ENCODE assay signal across 8 cellular contexts in the genomic region with DNA sequence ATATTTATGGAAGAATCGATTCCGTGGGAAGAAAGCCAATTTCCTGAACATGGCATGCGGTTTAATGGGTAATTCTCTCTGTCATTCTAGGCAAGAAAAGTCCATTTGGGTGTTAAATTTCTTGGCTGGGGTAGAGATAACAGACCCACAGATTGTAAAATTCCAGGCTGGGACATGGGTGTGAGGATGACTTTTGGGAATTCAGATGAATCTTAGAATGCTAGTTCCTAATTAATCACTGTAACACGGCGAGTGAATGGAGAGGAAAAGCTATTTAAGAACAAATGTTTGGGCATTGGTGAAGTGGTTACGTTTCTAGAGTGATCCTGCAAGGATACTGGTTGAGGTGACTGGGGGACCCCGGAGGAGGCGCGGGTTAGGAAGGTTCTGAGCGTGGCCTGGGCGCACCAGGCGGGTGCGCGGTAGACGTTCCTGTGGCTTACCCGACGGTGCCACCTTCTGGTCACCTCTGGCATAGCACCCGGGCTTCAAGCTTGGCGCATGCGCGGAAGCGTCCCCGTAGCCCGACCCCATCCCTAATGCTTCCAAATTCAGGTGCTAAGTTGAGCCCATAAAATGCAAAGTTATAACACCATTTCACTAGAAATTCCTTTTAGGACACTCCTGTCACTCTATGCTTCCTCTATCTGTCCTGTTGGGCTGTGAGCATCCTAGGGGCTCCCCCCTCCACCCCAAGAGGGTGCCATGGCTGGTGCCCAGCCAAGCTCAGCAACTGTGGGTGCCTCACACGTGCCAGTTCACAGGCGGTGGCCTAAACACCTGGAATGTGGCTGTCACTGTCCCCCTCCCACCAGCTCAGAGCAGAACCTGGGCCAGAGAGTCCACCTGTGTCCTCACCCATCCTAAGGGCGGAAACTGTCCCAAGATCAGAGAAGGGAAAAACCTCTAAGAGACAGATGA.
DNase-seq lines count a peak whose midpoint lies in the region; ATAC-seq, FAIRE-seq and TF ChIP-seq lines count a peak whose summit lies in the region.

No MANE protein-coding gene starts in this region.

- no peak overlapping the region for H3K14ac ChIP-seq in H1 (ENCODE audit: insufficient read length)

- no peak for DNase-seq in BJ (ENCODE audit: low read depth)
- DNase-seq in NCI-H82 treated with DMSO at 0.1 percent for 48 hours (lab: John Stamatoyannopoulos, UW; ENCODE audit: unreplicated experiment) = peak; percentile 7
- DNase-seq in activated CD8-positive, alpha-beta T cell treated with anti-CD3 and anti-CD28 coated beads, Interleukin-2, amount 10 ng/mL, durations not matched to agents 7 days and 5 days = peak; percentile 88
- DNase-seq in H1 (ENCODE audit: low read depth in 1 of 2, low spot score in 2 of 2) = peak; percentile 47 to 98
- peak; percentile 78 for DNase-seq in middle frontal gyrus (ENCODE audit: extremely low spot score, low spot score)
- DNase-seq in stimulated activated CD8-positive, alpha-beta memory T cell treated with anti-CD3 and anti-CD28 coated beads, Interleukin-4, amount 100 ng/mL, for 24 hours (ENCODE audit: low read depth) = peak; percentile 77

- no peaks in the 10 kb centered on the region for H3K36me3 ChIP-seq in BJ (ENCODE audit: control insufficient read depth, insufficient read depth, low read length)
- H3K36me3 ChIP-seq in H1 (ENCODE audit: control insufficient read depth in 2 of 4, insufficient read depth in 4 of 4, low read length in 3 of 4) = no peaks in the 10 kb centered on the region

- no peak overlapping the region for H3K4me3 Mint-ChIP-seq in activated CD8-positive, alpha-beta T cell treated with anti-CD3 and anti-CD28 coated beads, Interleukin-2, amount 10 ng/mL, durations not matched to agents 7 days and 5 days

- TF ChIP-seq POLR2A in H1 (IDR thresholded peaks at IDR 0.05; ENCODE audit: control extremely low read depth in 1 of 2, low read depth in 2 of 2, low read length in 2 of 2) = no peak

- 24% methylated on average over 26 of the region's 27 CpGs; no CpG with 5 or more reads in 1 of the 2 experiments for whole genome bisulfite sequencing in H1 (ENCODE audit: extremely low coverage in 1 of 2, insufficient coverage in 1 of 2, insufficient read length in 1 of 2, insufficient replicate concordance in 2 of 2, low coverage in 1 of 2, low lambda C conversion rate in 2 of 2, missing lambda C conversion rate in 1 of 2), 2 experiments

- no peak overlapping the region for H2BK120ac ChIP-seq in H1 (replicated peaks; ENCODE audit: low read depth, low read length)

- no peak overlapping the region for H3K56ac ChIP-seq in H1 (replicated peaks; ENCODE audit: insufficient read length, low read depth, low read length)

- no peaks in the 10 kb centered on the region for H3K79me1 ChIP-seq in H1 (ENCODE audit: low read depth, low read length)

- no peak overlapping the region for H2AK5ac ChIP-seq in H1 (ENCODE audit: low read depth, low read length)

- H3K9me3 Mint-ChIP-seq in activated CD8-positive, alpha-beta T cell treated with anti-CD3 and anti-CD28 coated beads, Interleukin-2, amount 10 ng/mL, durations not matched to agents 7 days and 5 days (ENCODE audit: insufficient read depth) = no peaks in the 10 kb centered on the region

- no peaks in the 10 kb centered on the region for H4K20me1 ChIP-seq in H1 (replicated peaks in 1 of 2; ENCODE audit: control insufficient read depth in 1 of 2, insufficient read depth in 2 of 2, low read length in 2 of 2)

- TF ChIP-seq CTCF in BJ (IDR thresholded peaks at IDR 0.05; ENCODE audit: insufficient read depth, low read depth, low read length) (peak; percentile 98), H1 (IDR thresholded peaks at IDR 0.05; ENCODE audit: control extremely low read depth in 1 of 3, insufficient read depth in 1 of 3, low read depth in 1 of 3, low read length in 3 of 3) (peak; percentile 94 to 98 (median 98))

- peaks cover 0 to 4% (median 0%) of the 10 kb centered on the region in 4 experiments; a peak in 1 of 7 replicates for H3K4me1 ChIP-seq in H1 (replicated peaks in 1 of 4; ENCODE audit: control insufficient read depth in 3 of 4, insufficient read depth in 4 of 4, low read length in 3 of 4)

- H3K9ac ChIP-seq in H1 (replicated peaks in 1 of 4; ENCODE audit: extremely low read depth in 1 of 4, low read depth in 3 of 4, low read length in 3 of 4) = no peak overlapping the region

- H3K4ac ChIP-seq in H1 (replicated peaks; ENCODE audit: insufficient read length, low read depth, low read length) = no peak overlapping the region

- peaks cover 8% of the 10 kb centered on the region for H3K4me1 Mint-ChIP-seq in activated CD8-positive, alpha-beta T cell treated with anti-CD3 and anti-CD28 coated beads, Interleukin-2, amount 10 ng/mL, durations not matched to agents 7 days and 5 days (ENCODE audit: low read depth)

- H3K23ac ChIP-seq in H1 (ENCODE audit: insufficient read length) = no peak overlapping the region

- peak; percentile 89 for ATAC-seq in GM18873 (IDR thresholded peaks at IDR 0.05; ENCODE audit: low FRiP score, unreplicated experiment)
- peak; percentile 66 for ATAC-seq in HG03103 (IDR thresholded peaks at IDR 0.05; ENCODE audit: low read depth, unreplicated experiment)
- peak; percentile 92 for ATAC-seq in activated CD8-positive, alpha-beta T cell treated with anti-CD3 and anti-CD28 coated beads, Interleukin-2, amount 10 ng/mL, durations not matched to agents 7 days and 5 days

- no peaks in the 10 kb centered on the region; the same call in 1 of the 2 replicates for H3K27me3 ChIP-seq in BJ (ENCODE audit: control insufficient read depth, insufficient read depth, low read length)
- no peaks in the 10 kb centered on the region; a peak in 1 of 7 replicates for H3K27me3 ChIP-seq in H1 (replicated peaks in 1 of 4; ENCODE audit: control insufficient read depth in 3 of 4, extremely low read depth in 1 of 4, insufficient read depth in 3 of 4, low read length in 3 of 4)

- no peaks in the 10 kb centered on the region for H3K79me2 ChIP-seq in H1 (ENCODE audit: control insufficient read depth in 1 of 2, insufficient read depth in 2 of 2, low read length in 2 of 2)

- no peaks in the 10 kb centered on the region for H3K27me3 Mint-ChIP-seq in activated CD8-positive, alpha-beta T cell treated with anti-CD3 and anti-CD28 coated beads, Interleukin-2, amount 10 ng/mL, durations not matched to agents 7 days and 5 days (ENCODE audit: low read depth)

- H3K36me3 Mint-ChIP-seq in activated CD8-positive, alpha-beta T cell treated with anti-CD3 and anti-CD28 coated beads, Interleukin-2, amount 10 ng/mL, durations not matched to agents 7 days and 5 days (ENCODE audit: low read depth) = no peaks in the 10 kb centered on the region

- H2BK20ac ChIP-seq in H1 (ENCODE audit: low read length) = no peak overlapping the region

- H3K27ac ChIP-seq in H1 (ENCODE audit: low read depth, low read length) = no peak overlapping the region

- H3K4me3 ChIP-seq in BJ (ENCODE audit: low read depth, low read length) (no peak overlapping the region), H1 (ENCODE audit: extremely low read depth in 1 of 4, insufficient read depth in 2 of 4, low read depth in 3 of 4, low read length in 4 of 4) (no peak overlapping the region; a peak in 1 of 8 replicates)

- H3K23me2 ChIP-seq in H1 (ENCODE audit: low read depth, low read length) = no peaks in the 10 kb centered on the region

- H3K9me3 ChIP-seq in H1 (ENCODE audit: insufficient read depth in 2 of 2, low read depth in 1 of 2, low read length in 1 of 2) = no peaks in the 10 kb centered on the region

- no peak for TF ChIP-seq EP300 in H1 (IDR thresholded peaks at IDR 0.05; ENCODE audit: borderline replicate concordance in 1 of 2, low read depth in 2 of 2, low read length in 2 of 2)

- CTCF ChIA-PET in BJ (lab: Yijun Ruan, JAX) = interaction anchor here (0.5 to 6.2 kb wide), 22 partner anchors 9 to 1139 kb away, joined by 3 to 100 read pairs (median 4); a partner anchor contains a TSS
- CTCF ChIA-PET in activated CD8-positive, alpha-beta T cell treated with anti-CD3 and anti-CD28 coated beads, Interleukin-2, amount 10 ng/mL, durations not matched to agents 7 days and 5 days (lab: Charles Lee) = interaction anchor here (0.5 to 5.0 kb wide), 47 partner anchors 8 to 296 kb away, joined by 3 to 82 read pairs (median 4); a partner anchor contains a TSS
- CTCF ChIA-PET in H1 (lab: Charles Lee; ENCODE audit: partially characterized antibody) = interaction anchor here (0.6 to 6.0 kb wide), 46 partner anchors 9 to 744 kb away, joined by 3 to 83 read pairs (median 4); a partner anchor contains a TSS

- no peak overlapping the region for H2BK15ac ChIP-seq in H1 (ENCODE audit: low read length)

- peak overlapping the region; percentile 72 for H2AFZ ChIP-seq in H1 (ENCODE audit: low read length)

- POLR2A ChIA-PET in BJ (lab: Charles Lee) (no interaction called here), H1 (lab: Charles Lee; ENCODE audit: partially characterized antibody) (interaction anchor here (0.6 kb wide), 1 partner anchor 154 kb away, joined by 3 read pairs; no protein-coding TSS in a partner anchor)
- POLR2A ChIA-PET in activated CD8-positive, alpha-beta T cell treated with anti-CD3 and anti-CD28 coated beads, Interleukin-2, amount 10 ng/mL, durations not matched to agents 7 days and 5 days (lab: Charles Lee) = interaction anchor here (1.6 kb wide), 1 partner anchor 36 kb away, joined by 4 read pairs; no protein-coding TSS in a partner anchor

- no peak overlapping the region for H4K5ac ChIP-seq in H1 (ENCODE audit: insufficient read length, low read depth, low read length)

- no peak overlapping the region for H4K91ac ChIP-seq in H1 (replicated peaks; ENCODE audit: insufficient read length, low read length)

- peak; percentile 72 for FAIRE-seq in H1 (lab: Jason Lieb, UNC)

- 0 out of 2 replicates have a peak overlapping the region, but pooled peaks have one; percentile 42 for H4K8ac ChIP-seq in H1 (ENCODE audit: extremely low read depth, insufficient read depth, low read length)

- H2BK5ac ChIP-seq in H1 (ENCODE audit: low read depth, low read length) = no peak overlapping the region

- H3K4me2 ChIP-seq in H1 (ENCODE audit: insufficient read depth in 1 of 2, low read depth in 2 of 2, low read length in 2 of 2) = peak overlapping the region in 1 of 2 experiments; percentile 45; a peak in 1 of 4 replicates

- H2BK12ac ChIP-seq in H1 (ENCODE audit: low read depth, low read length) = no peak overlapping the region

- no peak overlapping the region for H3K27ac Mint-ChIP-seq in activated CD8-positive, alpha-beta T cell treated with anti-CD3 and anti-CD28 coated beads, Interleukin-2, amount 10 ng/mL, durations not matched to agents 7 days and 5 days

- no peak overlapping the region for H3K18ac ChIP-seq in H1 (ENCODE audit: extremely low read depth, low read length)

- TF ChIP-seq RAD21 in H1 (IDR thresholded peaks at IDR 0.05 in 1 of 2, conservative IDR thresholded peaks at IDR 0.05 in 1 of 2; ENCODE audit: low read depth in 2 of 2, low read length in 2 of 2) = peak; percentile 94 to 95

TF ChIP-seq in H1, 55 proteins besides CTCF, POLR2A, EP300 and RAD21 (continues in another document):
- no peak for TF ChIP-seq GTF2F1 (IDR thresholded peaks at IDR 0.05; ENCODE audit: borderline replicate concordance, low read depth, low read length)
- no peak for TF ChIP-seq GABPA (IDR thresholded peaks at IDR 0.05; ENCODE audit: borderline replicate concordance, insufficient read depth, low read length)
- TF ChIP-seq SRF (IDR thresholded peaks at IDR 0.05; ENCODE audit: low read depth, low read length) = no peak
